In the genomic region with DNA sequence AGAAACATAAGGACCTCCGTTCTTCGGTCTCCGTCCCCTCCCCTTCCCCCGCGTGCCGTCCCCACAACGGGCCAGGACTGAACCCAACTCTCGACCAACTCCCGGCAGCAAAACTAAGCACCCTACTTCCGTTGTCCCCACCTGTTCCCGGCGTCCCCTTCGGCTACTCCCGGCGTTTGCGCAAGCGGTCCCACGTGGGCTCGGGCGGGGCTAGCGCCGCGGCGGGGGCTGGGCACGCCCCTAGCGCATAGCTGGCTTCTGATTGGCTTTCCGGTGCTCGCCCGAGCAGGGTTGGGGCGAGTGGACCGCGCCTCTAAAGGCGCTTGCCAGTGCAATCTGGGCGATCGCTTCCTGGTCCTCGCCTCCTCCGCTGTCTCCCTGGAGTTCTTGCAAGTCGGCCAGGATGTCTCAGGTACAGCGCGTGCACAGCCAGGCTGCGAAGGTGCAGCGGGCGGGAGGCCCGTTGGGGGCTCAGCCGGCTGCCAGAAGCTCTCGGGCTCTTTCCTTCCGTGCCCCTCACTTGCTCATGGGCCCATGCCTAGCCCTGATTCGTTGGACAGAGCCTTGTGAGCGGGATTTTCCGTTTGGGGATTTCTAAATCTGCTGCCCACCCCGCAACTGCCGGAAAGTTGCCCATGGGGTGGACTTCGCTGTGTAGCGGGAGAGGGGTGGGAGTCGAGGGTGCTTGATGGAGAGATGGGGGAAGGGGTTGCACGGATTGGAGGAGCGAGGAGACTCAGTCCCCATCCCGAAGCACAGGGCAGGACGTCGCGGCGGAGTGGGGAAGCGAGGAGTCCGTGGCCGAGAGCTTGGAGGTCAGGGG, we compare ENCODE assay signal across 8 cellular contexts. TPM values are rescaled to one million over a fixed set of nuclear protein-coding genes. Genes with fewer than 3 reads are reported as not detected.
DNase-seq lines count a peak whose midpoint lies in the region; ATAC-seq and TF ChIP-seq lines count a peak whose summit lies in the region.

A gene (minus strand): TSS at position 186 of the 823 bp plus-strand sequence. CDS start 26,875 bp downstream, outside the sequence.
A gene (plus strand): TSS at position 329 of the 823 bp plus-strand sequence. CDS start 75 bp downstream, at position 404.

- H3K9me3 Mint-ChIP-seq in activated naive CD4-positive, alpha-beta T cell treated with anti-CD3 and anti-CD28 coated beads, Interleukin-2, amount 10 ng/mL, durations not matched to agents 7 days and 5 days: no peaks in the 10 kb centered on the region

- peaks cover 0 to 38% of the 10 kb centered on the region in 2 donors for H3K36me3 ChIP-seq in gastroesophageal sphincter

- no peaks in the 10 kb centered on the region for H3K27me3 Mint-ChIP-seq in activated naive CD4-positive, alpha-beta T cell treated with anti-CD3 and anti-CD28 coated beads, Interleukin-2, amount 10 ng/mL, durations not matched to agents 7 days and 5 days

- peaks cover 4 to 41% (median 12%) of the 10 kb centered on the region in 3 donors for H3K4me1 ChIP-seq in gastroesophageal sphincter

- no peak for TF ChIP-seq EP300 in gastroesophageal sphincter (IDR thresholded peaks at IDR 0.05)

- H3K27ac Mint-ChIP-seq in activated naive CD4-positive, alpha-beta T cell treated with anti-CD3 and anti-CD28 coated beads, Interleukin-2, amount 10 ng/mL, durations not matched to agents 7 days and 5 days: peak within 1 kb of the TSS; percentile 93

- peak; percentile 98 for ATAC-seq in gastroesophageal sphincter

- no peaks in the 10 kb centered on the region for H3K27me3 ChIP-seq in gastroesophageal sphincter

- peaks cover 32% of the 10 kb centered on the region for H3K36me3 Mint-ChIP-seq in activated naive CD4-positive, alpha-beta T cell treated with anti-CD3 and anti-CD28 coated beads, Interleukin-2, amount 10 ng/mL, durations not matched to agents 7 days and 5 days

- peaks cover 49% of the 10 kb centered on the region for H3K4me1 Mint-ChIP-seq in activated naive CD4-positive, alpha-beta T cell treated with anti-CD3 and anti-CD28 coated beads, Interleukin-2, amount 10 ng/mL, durations not matched to agents 7 days and 5 days

- TF ChIP-seq POLR2A in gastroesophageal sphincter (IDR thresholded peaks at IDR 0.05): peak; percentile 49 to 67

- CTCF ChIA-PET in HEK293T (lab: Yijun Ruan, JAX): interaction anchor here (1.4 kb wide), 1 partner anchor 15 kb away, joined by 3 read pairs; no protein-coding TSS in a partner anchor
- CTCF ChIA-PET in activated naive CD4-positive, alpha-beta T cell treated with anti-CD3 and anti-CD28 coated beads, Interleukin-2, amount 10 ng/mL, durations not matched to agents 7 days and 5 days (lab: Charles Lee): interaction anchor here (1.2 kb wide), 1 partner anchor 11 kb away, joined by 4 read pairs; no protein-coding TSS in a partner anchor

- H3K4me3 ChIP-seq in gastroesophageal sphincter: peak within 1 kb of the TSS; percentile 71 to 85

- 0% methylated on average over 10 of the region's 65 CpGs; no CpG with 5 or more reads in 1 of the 2 donors for WGBS in gastroesophageal sphincter (ENCODE audit: low coverage in 1 of 2), 2 donors

- DNase-seq in GF-D8 (lab: John Stamatoyannopoulos, UW) (peak; percentile 91), HEK293T (ENCODE audit: extremely low spot score) (peak; percentile 98), MV-4-11 (lab: John Stamatoyannopoulos, UW) (peak; percentile 95), SK-MEL-5 (ENCODE audit: low read depth, low spot score) (peak; percentile 92), non-pigmented ciliary epithelial cell (ENCODE audit: low read depth) (peak; percentile 73), superior temporal gyrus (ENCODE audit: extremely low spot score) (peak; percentile 97)
- peak; percentile 95 for DNase-seq in activated naive CD4-positive, alpha-beta T cell treated with anti-CD3 and anti-CD28 coated beads, Interleukin-2, amount 10 ng/mL, durations not matched to agents 7 days and 5 days

- peak within 1 kb of the TSS; percentile 98 for H3K4me3 Mint-ChIP-seq in activated naive CD4-positive, alpha-beta T cell treated with anti-CD3 and anti-CD28 coated beads, Interleukin-2, amount 10 ng/mL, durations not matched to agents 7 days and 5 days

- POLR2A ChIA-PET in HEK293T (lab: Yijun Ruan, JAX): interaction anchor here (1.0 to 2.0 kb wide), 9 partner anchors 10 to 485 kb away, joined by 3 to 16 read pairs (median 4); no protein-coding TSS in a partner anchor

- H3K9me3 ChIP-seq in gastroesophageal sphincter: no peaks in the 10 kb centered on the region

- H3K27ac ChIP-seq in gastroesophageal sphincter: peak within 1 kb of the TSS; percentile 51 to 89 (median 82)

- TF ChIP-seq CTCF in gastroesophageal sphincter (IDR thresholded peaks at IDR 0.05): no peak

- in situ Hi-C loops in SK-MEL-5 (cut with HindIII; ENCODE audit: low pct_unique_long_range_greater_than_20kb, low sequenced_read_pairs): no loop called here

TF ChIP-seq in HEK293T, 16 proteins besides CTCF, POLR2A, EP300 and RAD21:
- TF ChIP-seq CTBP1 (IDR thresholded peaks at IDR 0.05; ENCODE audit: borderline replicate concordance): no peak
- TF ChIP-seq L3MBTL2 (conservative IDR thresholded peaks at IDR 0.05): peak; percentile 73
- no peak for TF ChIP-seq TARDBP (IDR thresholded peaks at IDR 0.05)
- 0 out of 2 replicates have a peak, but pooled peaks have one; percentile 33 for TF ChIP-seq ELF4 (IDR thresholded peaks at IDR 0.05)
TF ChIP-seq in HEK293T: peak in this region for 2.

RNA-seq across cellular contexts. Expression of the first gene that starts in this region (rescaled TPM):
- total RNA-seq in SK-MEL-5 (2014; rRNA removed; shearing (Covaris generic)): 23.6 and 23.8 TPM in 2 replicates
- polyA plus RNA-seq in SK-MEL-5 (2015; cell fraction: cytosol; rRNA removed): 7.8 and 9.0 TPM in 2 replicates
- 1.9 and 9.6 TPM in 2 replicates for polyA plus RNA-seq in SK-MEL-5 (2015; cell fraction: nucleus; rRNA removed)
- total RNA-seq in gastroesophageal sphincter: 10 to 100 TPM in 2 of 4 donors, 1 to 10 TPM in 2; 9.2 to 17.3 (median 11.9) TPM

RNA-seq across cellular contexts. Expression of the second gene that starts in this region (rescaled TPM):
- total RNA-seq in SK-MEL-5 (2014; rRNA removed; shearing (Covaris generic)): 237 and 247 TPM in 2 replicates
- 257 and 344 TPM in 2 replicates for polyA plus RNA-seq in SK-MEL-5 (2015; cell fraction: cytosol; rRNA removed)
- 58.2 and 61.6 TPM in 2 replicates for polyA plus RNA-seq in SK-MEL-5 (2015; cell fraction: nucleus; rRNA removed)
- 100 to 1,000 TPM in 1 of 4 donors, 10 to 100 TPM in 3; 43.0 to 101 (median 80.9) TPM for total RNA-seq in gastroesophageal sphincter

Comparison
In these comparisons a context has a peak if more than half of its experiments do, and no peak if none do; other contexts are left out.
1. Peak in every context shown above with its lines: DNase-seq, ATAC-seq, H3K4me3 ChIP-seq and H3K27ac ChIP-seq.